1 cellular context compared by ENCODE assay signal in the genomic region with DNA sequence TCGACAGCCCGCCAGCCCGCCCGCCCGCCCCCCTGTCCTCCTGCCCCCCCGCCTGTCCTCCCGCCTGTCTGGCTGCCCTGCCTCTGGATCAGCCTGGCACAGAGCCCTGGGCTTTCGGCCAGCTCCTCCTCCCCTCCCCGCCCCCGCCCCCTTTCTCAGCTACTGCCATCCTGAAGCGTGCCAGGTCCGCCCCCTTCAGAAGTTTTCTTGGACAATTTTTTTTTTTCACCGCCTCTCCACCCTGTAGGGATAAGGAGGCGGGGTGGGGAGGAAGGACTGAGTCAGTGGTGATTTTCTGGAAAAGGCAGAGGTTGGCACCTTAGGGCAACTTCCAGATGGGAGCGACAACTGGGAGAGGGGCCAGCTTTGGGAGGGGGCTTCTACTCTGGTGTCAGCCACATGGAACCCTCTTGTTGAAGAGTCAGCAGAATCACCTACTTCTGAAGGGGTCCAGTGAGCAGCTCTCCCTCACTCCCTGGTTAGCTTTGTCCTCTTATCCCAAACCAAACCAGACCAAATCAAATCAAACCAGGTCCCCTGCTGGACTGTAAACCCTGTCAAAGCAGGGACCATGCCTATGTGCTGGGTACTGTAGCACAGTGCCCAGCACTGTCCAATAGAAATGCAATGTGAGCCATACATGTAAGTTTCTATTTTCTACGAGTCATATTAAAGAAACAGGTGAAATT.
TF ChIP-seq lines count a peak whose summit lies in the region.

No MANE protein-coding gene starts in this region.

TF ChIP-seq in HCT116, 20 proteins besides CTCF, POLR2A, EP300 and RAD21 (continued from another document):
- TF ChIP-seq, protein P1, sequence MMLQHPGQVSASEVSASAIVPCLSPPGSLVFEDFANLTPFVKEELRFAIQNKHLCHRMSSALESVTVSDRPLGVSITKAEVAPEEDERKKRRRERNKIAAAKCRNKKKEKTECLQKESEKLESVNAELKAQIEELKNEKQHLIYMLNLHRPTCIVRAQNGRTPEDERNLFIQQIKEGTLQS (IDR thresholded peaks at IDR 0.05): no peak
- no peak; the same call in 1 of the 2 replicates for TF ChIP-seq JUND (IDR thresholded peaks at IDR 0.05)
- no peak for TF ChIP-seq FOSL1 (IDR thresholded peaks at IDR 0.05; ENCODE audit: low read depth)
- TF ChIP-seq, protein P2, sequence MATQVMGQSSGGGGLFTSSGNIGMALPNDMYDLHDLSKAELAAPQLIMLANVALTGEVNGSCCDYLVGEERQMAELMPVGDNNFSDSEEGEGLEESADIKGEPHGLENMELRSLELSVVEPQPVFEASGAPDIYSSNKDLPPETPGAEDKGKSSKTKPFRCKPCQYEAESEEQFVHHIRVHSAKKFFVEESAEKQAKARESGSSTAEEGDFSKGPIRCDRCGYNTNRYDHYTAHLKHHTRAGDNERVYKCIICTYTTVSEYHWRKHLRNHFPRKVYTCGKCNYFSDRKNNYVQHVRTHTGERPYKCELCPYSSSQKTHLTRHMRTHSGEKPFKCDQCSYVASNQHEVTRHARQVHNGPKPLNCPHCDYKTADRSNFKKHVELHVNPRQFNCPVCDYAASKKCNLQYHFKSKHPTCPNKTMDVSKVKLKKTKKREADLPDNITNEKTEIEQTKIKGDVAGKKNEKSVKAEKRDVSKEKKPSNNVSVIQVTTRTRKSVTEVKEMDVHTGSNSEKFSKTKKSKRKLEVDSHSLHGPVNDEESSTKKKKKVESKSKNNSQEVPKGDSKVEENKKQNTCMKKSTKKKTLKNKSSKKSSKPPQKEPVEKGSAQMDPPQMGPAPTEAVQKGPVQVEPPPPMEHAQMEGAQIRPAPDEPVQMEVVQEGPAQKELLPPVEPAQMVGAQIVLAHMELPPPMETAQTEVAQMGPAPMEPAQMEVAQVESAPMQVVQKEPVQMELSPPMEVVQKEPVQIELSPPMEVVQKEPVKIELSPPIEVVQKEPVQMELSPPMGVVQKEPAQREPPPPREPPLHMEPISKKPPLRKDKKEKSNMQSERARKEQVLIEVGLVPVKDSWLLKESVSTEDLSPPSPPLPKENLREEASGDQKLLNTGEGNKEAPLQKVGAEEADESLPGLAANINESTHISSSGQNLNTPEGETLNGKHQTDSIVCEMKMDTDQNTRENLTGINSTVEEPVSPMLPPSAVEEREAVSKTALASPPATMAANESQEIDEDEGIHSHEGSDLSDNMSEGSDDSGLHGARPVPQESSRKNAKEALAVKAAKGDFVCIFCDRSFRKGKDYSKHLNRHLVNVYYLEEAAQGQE (IDR thresholded peaks at IDR 0.05; ENCODE audit: low read depth): no peak
- no peak for TF ChIP-seq ZFX (IDR thresholded peaks at IDR 0.05)
- TF ChIP-seq SIN3A (IDR thresholded peaks at IDR 0.05; ENCODE audit: low read depth): no peak
- peak; percentile 69 for TF ChIP-seq EGR1 (IDR thresholded peaks at IDR 0.05; ENCODE audit: low read depth)
- TF ChIP-seq YY1 (IDR thresholded peaks at IDR 0.05; ENCODE audit: extremely low read depth, insufficient replicate concordance, low read depth, low read length): no peak
- no peak for TF ChIP-seq ZNF274 (IDR thresholded peaks at IDR 0.05; ENCODE audit: low read depth, low read length)
- no peak for TF ChIP-seq ELF1 (IDR thresholded peaks at IDR 0.05; ENCODE audit: borderline replicate concordance, low read depth)
- TF ChIP-seq, protein P3, sequence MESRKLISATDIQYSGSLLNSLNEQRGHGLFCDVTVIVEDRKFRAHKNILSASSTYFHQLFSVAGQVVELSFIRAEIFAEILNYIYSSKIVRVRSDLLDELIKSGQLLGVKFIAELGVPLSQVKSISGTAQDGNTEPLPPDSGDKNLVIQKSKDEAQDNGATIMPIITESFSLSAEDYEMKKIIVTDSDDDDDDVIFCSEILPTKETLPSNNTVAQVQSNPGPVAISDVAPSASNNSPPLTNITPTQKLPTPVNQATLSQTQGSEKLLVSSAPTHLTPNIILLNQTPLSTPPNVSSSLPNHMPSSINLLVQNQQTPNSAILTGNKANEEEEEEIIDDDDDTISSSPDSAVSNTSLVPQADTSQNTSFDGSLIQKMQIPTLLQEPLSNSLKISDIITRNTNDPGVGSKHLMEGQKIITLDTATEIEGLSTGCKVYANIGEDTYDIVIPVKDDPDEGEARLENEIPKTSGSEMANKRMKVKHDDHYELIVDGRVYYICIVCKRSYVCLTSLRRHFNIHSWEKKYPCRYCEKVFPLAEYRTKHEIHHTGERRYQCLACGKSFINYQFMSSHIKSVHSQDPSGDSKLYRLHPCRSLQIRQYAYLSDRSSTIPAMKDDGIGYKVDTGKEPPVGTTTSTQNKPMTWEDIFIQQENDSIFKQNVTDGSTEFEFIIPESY (IDR thresholded peaks at IDR 0.05; ENCODE audit: extremely low read depth, insufficient replicate concordance, low read length): no peak
- no peak for TF ChIP-seq CBX3 (IDR thresholded peaks at IDR 0.05; ENCODE audit: low read depth)
- TF ChIP-seq SP1 (IDR thresholded peaks at IDR 0.05; ENCODE audit: low read depth): peak; percentile 50; the same call in 1 of the 2 replicates
- TF ChIP-seq POLR2AphosphoS5 (IDR thresholded peaks at IDR 0.05; ENCODE audit: low read depth, low read length): 0 out of 2 replicates have a peak, but pooled peaks have one; percentile 13
- no peak for TF ChIP-seq EZH2 (IDR thresholded peaks at IDR 0.05)
